In the genomic region with DNA sequence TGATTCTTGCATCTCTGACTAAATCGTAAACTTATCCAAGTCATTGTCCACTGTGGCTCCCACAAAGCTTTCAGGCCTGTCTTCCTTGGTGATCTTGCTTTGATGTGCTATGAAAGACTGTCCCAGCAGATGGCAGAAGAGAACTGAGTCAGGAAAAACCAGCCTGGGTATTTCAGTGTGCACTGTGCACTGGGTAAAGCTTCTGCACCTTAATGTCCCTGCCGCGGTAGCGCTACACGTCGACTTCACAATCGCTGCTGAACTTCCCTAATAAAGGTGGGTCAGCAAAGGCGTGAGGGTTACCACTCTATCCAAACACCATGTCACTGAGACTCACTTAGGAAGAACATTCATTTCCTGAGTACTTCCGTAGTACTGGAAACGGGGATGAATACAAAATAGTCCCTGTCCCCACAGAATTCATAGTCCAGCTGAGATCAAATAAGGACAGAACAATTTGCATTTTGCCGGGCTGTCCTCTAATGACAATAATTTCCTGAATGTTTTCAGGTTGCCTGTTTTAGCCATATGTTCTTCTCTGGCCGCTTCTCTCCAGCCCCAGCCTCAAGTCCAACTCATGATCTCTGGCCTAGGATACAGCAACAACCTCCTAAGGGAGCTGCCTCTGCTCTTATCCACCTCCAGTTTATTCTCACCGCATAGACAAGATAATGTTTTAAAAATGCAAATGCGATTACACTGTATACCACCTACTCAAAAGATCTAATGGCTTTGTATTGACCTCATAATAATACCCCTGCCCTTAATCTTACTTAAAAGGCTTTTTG, we compare ENCODE assay signal across 8 cellular contexts.
A peak's percentile ranks its signal among the peaks of the same experiment; 100 is the strongest.
DNase-seq lines count a peak whose midpoint lies in the region; ATAC-seq and TF ChIP-seq lines count a peak whose summit lies in the region.

No MANE protein-coding gene starts in this region.

- no peaks in the 10 kb centered on the region for H3K36me3 Mint-ChIP-seq in dendritic cell treated with granulocyte-macrophage colony-stimulating factor and Interleukin-4, amounts not matched to agents 40 ng/mL and 50 ng/mL, for 4 days (ENCODE audit: low read depth)

- WGBS in lung, 2 donors, result 19 to 27% methylated on average over 14 of the region's 14 CpGs

- TF ChIP-seq CTCF in BE2C (IDR thresholded peaks at IDR 0.05; ENCODE audit: low read depth, low read length) (peak; percentile 88), lung (IDR thresholded peaks at IDR 0.05; ENCODE audit: control extremely low read depth, extremely low read depth) (peak; percentile 71)

- DNase-seq in BE2C (peak; percentile 72), NCI-H446 treated with DMSO at 0.1 percent for 48 hours (lab: John Stamatoyannopoulos, UW) (peak; percentile 15), lung (ENCODE audit: low spot score) (peak; percentile 70)
- DNase-seq in activated CD4-positive, alpha-beta T cell treated with anti-CD3 and anti-CD28 coated beads for 48 hours, result peak; percentile 76
- peak; percentile 27 to 61 (median 46) for DNase-seq in stimulated activated CD4-positive, alpha-beta T cell treated with anti-CD3 and anti-CD28 coated beads, TNF-alpha, amount 100 ng/mL, for 48 hours (ENCODE audit: low read depth in 3 of 3)

- H3K4me1 ChIP-seq in BE2C (no peaks in the 10 kb centered on the region), lung (ENCODE audit: control insufficient read depth in 2 of 2, insufficient read depth in 2 of 2, low read length in 2 of 2) (peaks cover 0 to 1% of the 10 kb centered on the region in 2 donors)

- H3K9me3 Mint-ChIP-seq in dendritic cell treated with granulocyte-macrophage colony-stimulating factor and Interleukin-4, amounts not matched to agents 40 ng/mL and 50 ng/mL, for 4 days, result no peaks in the 10 kb centered on the region

- ATAC-seq in GM18909 (IDR thresholded peaks at IDR 0.05; ENCODE audit: poor library complexity, unreplicated experiment), result peak; percentile 95
- peak; percentile 94 for ATAC-seq in HG03175 (IDR thresholded peaks at IDR 0.05; ENCODE audit: unreplicated experiment)
- peak; percentile 96 for ATAC-seq in lung (ENCODE audit: insufficient read depth, low FRiP score)

- peak overlapping the region in 1 of 2 donors; percentile 13 for H3K27ac ChIP-seq in lung (ENCODE audit: low read depth in 1 of 2, low read length in 1 of 2)

- H3K9me3 ChIP-seq in BE2C (no peaks in the 10 kb centered on the region), lung (ENCODE audit: control insufficient read depth in 2 of 2, insufficient read depth in 1 of 2, low read length in 1 of 2) (no peaks in the 10 kb centered on the region)

- H3K4me1 Mint-ChIP-seq in dendritic cell treated with granulocyte-macrophage colony-stimulating factor and Interleukin-4, amounts not matched to agents 40 ng/mL and 50 ng/mL, for 4 days (ENCODE audit: low read depth), result peaks cover 16% of the 10 kb centered on the region

- H3K4me3 ChIP-seq in BE2C (ENCODE audit: low read depth, low read length) (peak overlapping the region; percentile 48), lung (no peak overlapping the region)

- peak overlapping the region; percentile 58 for H3K4me3 Mint-ChIP-seq in dendritic cell treated with granulocyte-macrophage colony-stimulating factor and Interleukin-4, amounts not matched to agents 40 ng/mL and 50 ng/mL, for 4 days

- H3K27ac Mint-ChIP-seq in dendritic cell treated with granulocyte-macrophage colony-stimulating factor and Interleukin-4, amounts not matched to agents 40 ng/mL and 50 ng/mL, for 4 days, result no peak overlapping the region

- no peaks in the 10 kb centered on the region for H3K27me3 Mint-ChIP-seq in dendritic cell treated with granulocyte-macrophage colony-stimulating factor and Interleukin-4, amounts not matched to agents 40 ng/mL and 50 ng/mL, for 4 days

- H3K27me3 ChIP-seq in BE2C (no peaks in the 10 kb centered on the region), lung (ENCODE audit: control insufficient read depth, insufficient read depth) (no peaks in the 10 kb centered on the region)

- intact Hi-C loops in dendritic cell treated with granulocyte-macrophage colony-stimulating factor and Interleukin-4, amounts not matched to agents 40 ng/mL and 50 ng/mL, for 4 days (cut with micrococcal nuclease), result loop anchor here (1.0 to 10.0 kb wide), 2 partner anchors 117 to 208 kb away; no protein-coding TSS in a partner anchor

- no peaks in the 10 kb centered on the region for H3K36me3 ChIP-seq in BE2C
- no peaks in the 10 kb centered on the region for H3K36me3 ChIP-seq in lung (ENCODE audit: control insufficient read depth in 2 of 2, insufficient read depth in 2 of 2, low read length in 2 of 2)

Comparison
In these comparisons a context has a peak if more than half of its experiments do, and no peak if none do; other contexts are left out.
1. DNase-seq: peak in every context shown above with its lines; median percentile 76 in activated CD4-positive, alpha-beta T cell treated with anti-CD3 and anti-CD28 coated beads for 48 hours; 72 in BE2C; 70 in lung; 46 in stimulated activated CD4-positive, alpha-beta T cell treated with anti-CD3 and anti-CD28 coated beads, TNF-alpha, amount 100 ng/mL, for 48 hours; 15 in NCI-H446 treated with DMSO at 0.1 percent for 48 hours.